Comparison of ENCODE assay signal across 20 cellular contexts in genomic region chr13:43072394-43072793, GRCh38. TPM values are rescaled to one million over a fixed set of nuclear protein-coding genes. Genes with fewer than 3 reads are reported as not detected.
DNase-seq lines count a peak whose midpoint lies in the region; ATAC-seq, FAIRE-seq and TF ChIP-seq lines count a peak whose summit lies in the region.
"Had no signal": no experiment of that assay in that cellular context is flagged by ENCODE, and none has a peak within 500 bp of the region (broad histone marks: within the 10 kb centered on the region; RNA-seq: fewer than 3 reads in every experiment).

No MANE protein-coding gene starts in this region.

- no peaks in the 10 kb centered on the region for H3K9me3 ChIP-seq in HepG2 (ENCODE audit: low read length)
- H3K9me3 ChIP-seq in testis = no peaks in the 10 kb centered on the region
- H3K9me3 ChIP-seq in SJCRH30 (replicated peaks) = no peaks in the 10 kb centered on the region
- H3K9me3 ChIP-seq: gastrocnemius medialis had no signal

- H3K27ac Mint-ChIP-seq in activated CD4-positive, alpha-beta T cell treated with anti-CD3 and anti-CD28 coated beads, Interleukin-2, amount 10 ng/mL, durations not matched to agents 24 days and 14 days = no peak overlapping the region

- H3K79me2 ChIP-seq in HepG2 (ENCODE audit: insufficient read depth, low read length) = peaks cover 4% of the 10 kb centered on the region
- H3K79me2 ChIP-seq: parathyroid adenoma had no signal

- in situ Hi-C loops in HepG2 (cut with HindIII; ENCODE audit: extremely low pct_ligation_motif_present, low pct_unique_long_range_greater_than_20kb) = no loop called here

- no peak for ATAC-seq in HepG2
- ATAC-seq: effector memory CD8-positive, alpha-beta T cell; gastrocnemius medialis; Panc1 had no signal

- H2AFZ ChIP-seq in HepG2 (ENCODE audit: low read length) = no peak overlapping the region
- H2AFZ ChIP-seq: parathyroid adenoma had no signal

- peaks cover 3% of the 10 kb centered on the region for H3K9me3 Mint-ChIP-seq in activated CD4-positive, alpha-beta T cell treated with anti-CD3 and anti-CD28 coated beads, Interleukin-2, amount 10 ng/mL, durations not matched to agents 24 days and 14 days
- H3K9me3 Mint-ChIP-seq: effector memory CD8-positive, alpha-beta T cell had no signal

- no peak for TF ChIP-seq RAD21 in HepG2 (CRISPR knock-in tag; IDR thresholded peaks at IDR 0.05)

- TF ChIP-seq CTCF in choroid plexus epithelial cell (conservative IDR thresholded peaks at IDR 0.05; ENCODE audit: low read depth, low read length) = no peak
- TF ChIP-seq CTCF in HepG2 (CRISPR knock-in tag; IDR thresholded peaks at IDR 0.05) = no peak
- no peak for TF ChIP-seq CTCF in testis (IDR thresholded peaks at IDR 0.05)
- no peak for TF ChIP-seq CTCF in GM10266 (IDR thresholded peaks at IDR 0.05; ENCODE audit: control insufficient read depth, insufficient read depth, low read depth, missing control alignments)

- peak; percentile 30 for DNase-seq in activated CD4-positive, alpha-beta T cell treated with anti-CD3 and anti-CD28 coated beads, Interleukin-2, amount 10 ng/mL, durations not matched to agents 24 days and 14 days
- no peak for DNase-seq in activated CD4-positive, alpha-beta T cell treated with anti-CD3 and anti-CD28 coated beads for 4 hours
- DNase-seq in choroid plexus epithelial cell (ENCODE audit: low read depth) (peak; percentile 55), HepG2 (ENCODE audit: low spot score) (no peak), testis (peak; percentile 44), SJCRH30 (no peak), GM10266 (ENCODE audit: extremely low spot score) (no peak)
- no peak for DNase-seq in stimulated activated CD4-positive, alpha-beta T cell treated with anti-CD3 and anti-CD28 coated beads, Interleukin-4, amount 100 ng/mL, for 4 hours
- DNase-seq: activated CD4-positive, CD25-positive, alpha-beta regulatory T cell; activated naive CD4-positive, alpha-beta T cell; effector memory CD8-positive, alpha-beta T cell; GF-D8; NCI-H1930; NCI-H526 treated with DMSO at 0.1 percent for 48 hours; stimulated activated CD4-positive, alpha-beta T cell treated with anti-CD3 and anti-CD28 coated beads, Interleukin-15, amount 100 ng/mL, for 24 hours; T-helper 1 cell had no signal

- no peak for TF ChIP-seq POLR2A in HepG2 (IDR thresholded peaks at IDR 0.05; ENCODE audit: insufficient read depth in 1 of 2, low read depth in 2 of 2, low read length in 2 of 2)
- no peak for TF ChIP-seq POLR2A in testis (IDR thresholded peaks at IDR 0.05)

- H3K27me3 Mint-ChIP-seq in activated CD4-positive, alpha-beta T cell treated with anti-CD3 and anti-CD28 coated beads, Interleukin-2, amount 10 ng/mL, durations not matched to agents 24 days and 14 days = no peaks in the 10 kb centered on the region
- H3K27me3 Mint-ChIP-seq: effector memory CD8-positive, alpha-beta T cell had no signal

- H4K20me1 ChIP-seq in HepG2 (ENCODE audit: insufficient read depth, low read length) = no peaks in the 10 kb centered on the region

- BruUV-seq in HepG2 (replicated peaks; lab: Mats Ljungman, UMichigan) = no TSS peak

- H3K36me3 Mint-ChIP-seq in activated CD4-positive, alpha-beta T cell treated with anti-CD3 and anti-CD28 coated beads, Interleukin-2, amount 10 ng/mL, durations not matched to agents 24 days and 14 days (ENCODE audit: low read depth) = peaks cover 28% of the 10 kb centered on the region

- WGBS in HepG2 (ENCODE audit: low lambda C conversion rate) = 94% methylated on average over 5 of the region's 5 CpGs
- WGBS in testis, 2 donors = 89 to 91% methylated on average over 5 of the region's 5 CpGs

- H3K36me3 ChIP-seq in HepG2 (replicated peaks in 1 of 2; ENCODE audit: control insufficient read depth in 1 of 2, insufficient read depth in 2 of 2, low read length in 2 of 2) = peaks cover 3 to 17% of the 10 kb centered on the region in 2 experiments; a peak in 3 of 5 replicates
- no peaks in the 10 kb centered on the region for H3K36me3 ChIP-seq in testis (ENCODE audit: low read depth, missing control alignments)
- peaks cover 7% of the 10 kb centered on the region; the same call in 1 of the 2 replicates for H3K36me3 ChIP-seq in SJCRH30

- FAIRE-seq in HepG2 (lab: Jason Lieb, UNC) = no peak
- FAIRE-seq: bronchial epithelial cell had no signal

- no peak overlapping the region for H3K4me2 ChIP-seq in HepG2 (ENCODE audit: low read depth, low read length)

- H3K4me1 ChIP-seq in HepG2 (ENCODE audit: insufficient read depth, low read length) (peaks cover 9% of the 10 kb centered on the region; the same call in 1 of the 2 replicates), testis (peaks cover 10% of the 10 kb centered on the region), SJCRH30 (no peaks in the 10 kb centered on the region)
- H3K4me1 ChIP-seq: parathyroid adenoma had no signal

- peaks cover 24% of the 10 kb centered on the region for H3K4me1 Mint-ChIP-seq in activated CD4-positive, alpha-beta T cell treated with anti-CD3 and anti-CD28 coated beads, Interleukin-2, amount 10 ng/mL, durations not matched to agents 24 days and 14 days

- H3K4me3 ChIP-seq in choroid plexus epithelial cell (ENCODE audit: low read depth, low read length) (no peak overlapping the region), HepG2 (replicated peaks in 1 of 3; ENCODE audit: insufficient read depth in 1 of 3, low read depth in 2 of 3, low read length in 3 of 3) (no peak overlapping the region), testis (no peak overlapping the region), SJCRH30 (no peak overlapping the region)
- H3K4me3 ChIP-seq: gastrocnemius medialis had no signal

- H3K9ac ChIP-seq in HepG2 (ENCODE audit: insufficient read depth, low read depth, low read length) = no peak overlapping the region
- H3K9ac ChIP-seq: parathyroid adenoma had no signal

- TF ChIP-seq EP300 in HepG2 (IDR thresholded peaks at IDR 0.05; ENCODE audit: low read depth in 2 of 2, low read length in 2 of 2) = no peak
- no peak for TF ChIP-seq EP300 in HepG2 (CRISPR knock-in tag; IDR thresholded peaks at IDR 0.05; ENCODE audit: borderline replicate concordance)

- no peak overlapping the region for H3K4me3 Mint-ChIP-seq in activated CD4-positive, alpha-beta T cell treated with anti-CD3 and anti-CD28 coated beads, Interleukin-2, amount 10 ng/mL, durations not matched to agents 24 days and 14 days
- H3K4me3 Mint-ChIP-seq: effector memory CD8-positive, alpha-beta T cell had no signal

- H3K27me3 ChIP-seq in HepG2 (ENCODE audit: control insufficient read depth in 1 of 2, insufficient read depth in 2 of 2, low read length in 2 of 2) = no peaks in the 10 kb centered on the region
- no peaks in the 10 kb centered on the region for H3K27me3 ChIP-seq in testis
- H3K27me3 ChIP-seq in SJCRH30 = no peaks in the 10 kb centered on the region
- H3K27me3 ChIP-seq: gastrocnemius medialis had no signal

- POLR2A ChIA-PET in HepG2 (lab: Yijun Ruan, JAX) = no interaction called here

- no peak overlapping the region for H3K27ac ChIP-seq in HepG2 (ENCODE audit: extremely low read length, insufficient read depth, low read length)
- no peak overlapping the region for H3K27ac ChIP-seq in testis
- no peak overlapping the region for H3K27ac ChIP-seq in SJCRH30
- H3K27ac ChIP-seq: gastrocnemius medialis, parathyroid adenoma had no signal

- intact Hi-C loops in activated CD4-positive, alpha-beta T cell treated with anti-CD3 and anti-CD28 coated beads, Interleukin-2, amount 10 ng/mL, durations not matched to agents 24 days and 14 days (cut with micrococcal nuclease) = no loop called here
- intact Hi-C loops in HepG2 (cut with micrococcal nuclease; ENCODE audit: unreplicated experiment) (no loop called here), testis (cut with DNase I; ENCODE audit: low total_unique reads) (no loop called here)

- CTCF ChIA-PET in HepG2 (lab: Yijun Ruan, JAX; ENCODE audit: low intra/inter-chr PET ratio, low total read pairs) = no interaction called here

TF ChIP-seq in HepG2, 621 proteins besides CTCF, POLR2A, EP300 and RAD21 (continues in another document):
- TF ChIP-seq TCF7 (IDR thresholded peaks at IDR 0.05; ENCODE audit: low read depth) = no peak

RNA-seq across cellular contexts. Expression of gene DNAJC15, which starts 49.0 kb away (rescaled TPM):
- 16.6 and 17.8 TPM in 2 replicates for total RNA-seq in activated CD4-positive, alpha-beta T cell treated with anti-CD3 and anti-CD28 coated beads, Interleukin-2, amount 10 ng/mL, durations not matched to agents 24 days and 14 days
- total RNA-seq in HepG2 (2016; rRNA removed; fragmentation: Illumina TruSeq; extraction: Trizol) (21.5 and 23.0 TPM in 2 replicates), testis (10 to 100 TPM; 11.8 to 17.2 TPM)
- total RNA-seq in HepG2 (2016; cell fraction: cytosol; rRNA removed; fragmentation: Illumina TruSeq; extraction: Trizol; ENCODE audit: low read depth) = 12.1 and 13.1 TPM in 2 replicates
- 19.6 and 23.8 TPM in 2 replicates for total RNA-seq in HepG2 (2016; cell fraction: insoluble cytoplasmic fraction; rRNA removed; fragmentation: Illumina TruSeq; extraction: Trizol)
- 10.2 and 13.9 TPM in 2 replicates for total RNA-seq in HepG2 (2016; cell fraction: membrane; rRNA removed; fragmentation: Illumina TruSeq; extraction: Trizol)
- total RNA-seq in HepG2 (2016; cell fraction: nucleus; rRNA removed; fragmentation: Illumina TruSeq; extraction: Trizol) = 16.2 and 16.9 TPM in 2 replicates
- polyA plus RNA-seq in HepG2 (2011; rRNA removed) (27.2 and 31.9 TPM in 2 replicates), testis (ENCODE audit: insufficient read depth, low read depth, low replicate concordance) (49.8 TPM)
- 23.4 and 24.2 TPM in 2 replicates for polyA plus RNA-seq in HepG2 (2011; cell fraction: cytosol; rRNA removed)
- polyA plus RNA-seq in HepG2 (2011; cell fraction: nucleus; rRNA removed) = 6.0 and 7.0 TPM in 2 replicates
- 12.1 and 12.9 TPM in 2 replicates for polyA plus RNA-seq in HepG2 (2012)
- polyA plus RNA-seq in HepG2 (2016; cell fraction: cytosol; fragmentation: Illumina TruSeq; extraction: Trizol; ENCODE audit: low read depth) = 15.4 and 21.7 TPM in 2 replicates
- 20.3 TPM in 2 replicates for polyA plus RNA-seq in HepG2 (2016; cell fraction: insoluble cytoplasmic fraction; fragmentation: Illumina TruSeq; extraction: Trizol; ENCODE audit: low read depth)
- 9.1 and 11.0 TPM in 2 replicates for polyA plus RNA-seq in HepG2 (2016; cell fraction: membrane; fragmentation: Illumina TruSeq; extraction: Trizol; ENCODE audit: low read depth)
- polyA plus RNA-seq in HepG2 (2016; cell fraction: nucleus; fragmentation: Illumina TruSeq; extraction: Trizol; ENCODE audit: insufficient read depth, low read depth) = 22.8 and 24.6 TPM in 2 replicates
- 6.5 and 21.0 TPM in 2 replicates for polyA minus RNA-seq in HepG2 (2011; rRNA and poly(A)+ RNA removed; ENCODE audit: low replicate concordance)
- 12.3 and 14.1 TPM in 2 replicates for polyA minus RNA-seq in HepG2 (2011; cell fraction: cytosol; rRNA and poly(A)+ RNA removed)
- polyA minus RNA-seq in HepG2 (2011; cell fraction: nucleus; rRNA and poly(A)+ RNA removed) = 17.4 and 18.0 TPM in 2 replicates
- 10.1 and 11.2 TPM in 2 replicates for total RNA-seq in SJCRH30 (2014; rRNA removed; shearing (Covaris generic))

Comparison
In these comparisons a context has a peak if more than half of its experiments do, and no peak if none do; other contexts are left out.
1. DNase-seq: peak in activated CD4-positive, alpha-beta T cell treated with anti-CD3 and anti-CD28 coated beads, Interleukin-2, amount 10 ng/mL, durations not matched to agents 24 days and 14 days (single experiment), choroid plexus epithelial cell (single experiment) and testis (single experiment); none in activated CD4-positive, alpha-beta T cell treated with anti-CD3 and anti-CD28 coated beads for 4 hours (0 of 2), HepG2 (single experiment), stimulated activated CD4-positive, alpha-beta T cell treated with anti-CD3 and anti-CD28 coated beads, Interleukin-4, amount 100 ng/mL, for 4 hours (0 of 2), SJCRH30 (0 of 2) and GM10266 (single experiment).